ENCODE assay signal across 1 cellular context in the genomic region with DNA sequence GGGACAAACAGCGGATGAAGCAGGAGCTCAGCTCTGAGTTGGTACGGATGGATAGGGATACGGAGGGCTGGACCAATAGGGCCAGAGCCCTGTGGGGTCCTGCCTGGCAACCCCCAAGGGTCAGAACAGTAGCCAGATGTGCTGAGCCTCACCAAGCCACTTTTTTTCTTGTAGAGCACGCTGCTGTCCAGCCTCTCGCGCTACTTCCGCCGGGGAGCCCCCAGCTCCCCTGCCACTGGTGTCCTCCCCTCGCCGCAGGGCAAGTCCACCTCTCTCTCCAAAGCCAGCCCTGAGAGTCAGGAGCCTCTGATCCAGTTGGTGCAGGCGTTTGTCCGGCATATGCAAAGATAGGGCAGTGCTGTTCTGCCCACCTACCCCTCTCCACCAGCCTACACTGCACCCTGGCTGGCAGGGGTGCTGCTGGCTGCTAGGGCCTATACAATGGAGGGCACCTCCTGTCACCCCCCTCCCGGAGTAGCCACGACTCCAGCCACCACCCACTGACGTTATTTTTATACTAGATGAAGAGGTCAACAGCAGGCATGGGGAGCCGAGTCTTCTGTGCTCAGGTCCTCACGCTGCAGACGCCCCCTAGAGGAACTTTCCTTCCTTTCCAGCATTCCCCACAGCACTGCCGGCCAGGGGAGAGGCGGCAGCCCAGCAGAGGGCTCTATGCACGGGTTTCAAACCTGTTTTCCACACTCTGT.
TF ChIP-seq lines count a peak whose summit lies in the region.

No MANE protein-coding gene starts in this region.

TF ChIP-seq in HepG2, 621 proteins besides CTCF, POLR2A, EP300 and RAD21 (continued from another document and continues in another):
- TF ChIP-seq, protein P1, sequence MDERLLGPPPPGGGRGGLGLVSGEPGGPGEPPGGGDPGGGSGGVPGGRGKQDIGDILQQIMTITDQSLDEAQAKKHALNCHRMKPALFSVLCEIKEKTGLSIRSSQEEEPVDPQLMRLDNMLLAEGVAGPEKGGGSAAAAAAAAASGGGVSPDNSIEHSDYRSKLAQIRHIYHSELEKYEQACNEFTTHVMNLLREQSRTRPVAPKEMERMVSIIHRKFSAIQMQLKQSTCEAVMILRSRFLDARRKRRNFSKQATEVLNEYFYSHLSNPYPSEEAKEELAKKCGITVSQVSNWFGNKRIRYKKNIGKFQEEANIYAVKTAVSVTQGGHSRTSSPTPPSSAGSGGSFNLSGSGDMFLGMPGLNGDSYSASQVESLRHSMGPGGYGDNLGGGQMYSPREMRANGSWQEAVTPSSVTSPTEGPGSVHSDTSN (CRISPR knock-in tag; IDR thresholded peaks at IDR 0.05): no peak
- TF ChIP-seq, protein P2, sequence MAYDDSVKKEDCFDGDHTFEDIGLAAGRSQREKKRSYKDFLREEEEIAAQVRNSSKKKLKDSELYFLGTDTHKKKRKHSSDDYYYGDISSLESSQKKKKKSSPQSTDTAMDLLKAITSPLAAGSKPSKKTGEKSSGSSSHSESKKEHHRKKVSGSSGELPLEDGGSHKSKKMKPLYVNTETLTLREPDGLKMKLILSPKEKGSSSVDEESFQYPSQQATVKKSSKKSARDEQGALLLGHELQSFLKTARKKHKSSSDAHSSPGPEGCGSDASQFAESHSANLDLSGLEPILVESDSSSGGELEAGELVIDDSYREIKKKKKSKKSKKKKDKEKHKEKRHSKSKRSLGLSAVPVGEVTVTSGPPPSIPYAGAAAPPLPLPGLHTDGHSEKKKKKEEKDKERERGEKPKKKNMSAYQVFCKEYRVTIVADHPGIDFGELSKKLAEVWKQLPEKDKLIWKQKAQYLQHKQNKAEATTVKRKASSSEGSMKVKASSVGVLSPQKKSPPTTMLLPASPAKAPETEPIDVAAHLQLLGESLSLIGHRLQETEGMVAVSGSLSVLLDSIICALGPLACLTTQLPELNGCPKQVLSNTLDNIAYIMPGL (CRISPR knock-in tag; IDR thresholded peaks at IDR 0.05; ENCODE audit: borderline replicate concordance in 1 of 2, low read depth in 1 of 2): peak; percentile 51 to 65; a peak in 2 of 4 replicates
- TF ChIP-seq BRD4 (CRISPR knock-in tag; IDR thresholded peaks at IDR 0.05) (no peak), DNMT1 (CRISPR knock-in tag; IDR thresholded peaks at IDR 0.05) (no peak), TEAD2 (CRISPR knock-in tag; IDR thresholded peaks at IDR 0.05) (no peak), AGO2 (optimal IDR thresholded peaks at IDR 0.05; ENCODE audit: low read depth, low read length) (peak; percentile 91), TEAD3 (CRISPR knock-in tag; optimal IDR thresholded peaks at IDR 0.05; ENCODE audit: borderline replicate concordance) (peak; percentile 75), TRAFD1 (CRISPR knock-in tag; IDR thresholded peaks at IDR 0.05; ENCODE audit: borderline replicate concordance) (no peak), XRCC5 (optimal IDR thresholded peaks at IDR 0.05; ENCODE audit: low read length) (peak; percentile 92), ARID2 (CRISPR knock-in tag; IDR thresholded peaks at IDR 0.05; ENCODE audit: borderline replicate concordance) (no peak), ZBTB42 (CRISPR knock-in tag; IDR thresholded peaks at IDR 0.05) (no peak), MIER3 (CRISPR knock-in tag; IDR thresholded peaks at IDR 0.05; ENCODE audit: borderline replicate concordance) (0 out of 2 replicates have a peak, but pooled peaks have one; percentile 35), ZNF672 (CRISPR knock-in tag; IDR thresholded peaks at IDR 0.05) (no peak), HOXA7 (CRISPR knock-in tag; IDR thresholded peaks at IDR 0.05) (no peak), HNRNPL (IDR thresholded peaks at IDR 0.05; ENCODE audit: low read depth, low read length) (0 out of 2 replicates have a peak, but pooled peaks have one; percentile 43), ZNF792 (CRISPR knock-in tag; IDR thresholded peaks at IDR 0.05) (no peak), ZMYM3 (CRISPR knock-in tag; IDR thresholded peaks at IDR 0.05) (no peak), TFAP4 (IDR thresholded peaks at IDR 0.05; ENCODE audit: borderline replicate concordance, low read depth) (no peak), FOXA1 (IDR thresholded peaks at IDR 0.05) (no peak), FOXA1 (CRISPR knock-in tag; IDR thresholded peaks at IDR 0.05) (no peak), SMC3 (IDR thresholded peaks at IDR 0.05; ENCODE audit: low read length) (peak; percentile 45), RBM39 (IDR thresholded peaks at IDR 0.05; ENCODE audit: low read depth, low read length, poor library complexity, severe bottlenecking) (no peak), CAMTA2 (CRISPR knock-in tag; IDR thresholded peaks at IDR 0.05; ENCODE audit: borderline replicate concordance) (no peak), RBM22 (optimal IDR thresholded peaks at IDR 0.05; ENCODE audit: low read length) (peak; percentile 34), ZNF580 (CRISPR knock-in tag; IDR thresholded peaks at IDR 0.05; ENCODE audit: borderline replicate concordance, low read depth) (no peak), ZNF230 (CRISPR knock-in tag; IDR thresholded peaks at IDR 0.05) (no peak), ZNF513 (CRISPR knock-in tag; conservative IDR thresholded peaks at IDR 0.05) (no peak), MAFK (conservative IDR thresholded peaks at IDR 0.05 in 1 of 2, IDR thresholded peaks at IDR 0.05 in 1 of 2; ENCODE audit: low read length in 2 of 2) (no peak), ZNF17 (CRISPR knock-in tag; IDR thresholded peaks at IDR 0.05) (no peak), GTF2F1 (IDR thresholded peaks at IDR 0.05; ENCODE audit: low read length) (no peak), POLR2AphosphoS5 (IDR thresholded peaks at IDR 0.05; ENCODE audit: low read depth, low read length) (0 out of 2 replicates have a peak, but pooled peaks have one; percentile 2), ZNF878 (CRISPR knock-in tag; IDR thresholded peaks at IDR 0.05) (no peak)
- TF ChIP-seq, protein P3, sequence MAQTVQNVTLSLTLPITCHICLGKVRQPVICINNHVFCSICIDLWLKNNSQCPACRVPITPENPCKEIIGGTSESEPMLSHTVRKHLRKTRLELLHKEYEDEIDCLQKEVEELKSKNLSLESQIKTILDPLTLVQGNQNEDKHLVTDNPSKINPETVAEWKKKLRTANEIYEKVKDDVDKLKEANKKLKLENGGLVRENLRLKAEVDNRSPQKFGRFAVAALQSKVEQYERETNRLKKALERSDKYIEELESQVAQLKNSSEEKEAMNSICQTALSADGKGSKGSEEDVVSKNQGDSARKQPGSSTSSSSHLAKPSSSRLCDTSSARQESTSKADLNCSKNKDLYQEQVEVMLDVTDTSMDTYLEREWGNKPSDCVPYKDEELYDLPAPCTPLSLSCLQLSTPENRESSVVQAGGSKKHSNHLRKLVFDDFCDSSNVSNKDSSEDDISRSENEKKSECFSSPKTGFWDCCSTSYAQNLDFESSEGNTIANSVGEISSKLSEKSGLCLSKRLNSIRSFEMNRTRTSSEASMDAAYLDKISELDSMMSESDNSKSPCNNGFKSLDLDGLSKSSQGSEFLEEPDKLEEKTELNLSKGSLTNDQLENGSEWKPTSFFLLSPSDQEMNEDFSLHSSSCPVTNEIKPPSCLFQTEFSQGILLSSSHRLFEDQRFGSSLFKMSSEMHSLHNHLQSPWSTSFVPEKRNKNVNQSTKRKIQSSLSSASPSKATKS (CRISPR knock-in tag; IDR thresholded peaks at IDR 0.05): no peak
- TF ChIP-seq, protein P4, sequence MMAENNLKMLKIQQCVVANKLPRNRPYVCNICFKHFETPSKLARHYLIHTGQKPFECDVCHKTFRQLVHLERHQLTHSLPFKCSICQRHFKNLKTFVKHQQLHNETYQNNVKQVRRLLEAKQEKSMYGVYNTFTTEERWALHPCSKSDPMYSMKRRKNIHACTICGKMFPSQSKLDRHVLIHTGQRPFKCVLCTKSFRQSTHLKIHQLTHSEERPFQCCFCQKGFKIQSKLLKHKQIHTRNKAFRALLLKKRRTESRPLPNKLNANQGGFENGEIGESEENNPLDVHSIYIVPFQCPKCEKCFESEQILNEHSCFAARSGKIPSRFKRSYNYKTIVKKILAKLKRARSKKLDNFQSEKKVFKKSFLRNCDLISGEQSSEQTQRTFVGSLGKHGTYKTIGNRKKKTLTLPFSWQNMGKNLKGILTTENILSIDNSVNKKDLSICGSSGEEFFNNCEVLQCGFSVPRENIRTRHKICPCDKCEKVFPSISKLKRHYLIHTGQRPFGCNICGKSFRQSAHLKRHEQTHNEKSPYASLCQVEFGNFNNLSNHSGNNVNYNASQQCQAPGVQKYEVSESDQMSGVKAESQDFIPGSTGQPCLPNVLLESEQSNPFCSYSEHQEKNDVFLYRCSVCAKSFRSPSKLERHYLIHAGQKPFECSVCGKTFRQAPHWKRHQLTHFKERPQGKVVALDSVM (CRISPR knock-in tag; IDR thresholded peaks at IDR 0.05): no peak
- TF ChIP-seq, protein P5, sequence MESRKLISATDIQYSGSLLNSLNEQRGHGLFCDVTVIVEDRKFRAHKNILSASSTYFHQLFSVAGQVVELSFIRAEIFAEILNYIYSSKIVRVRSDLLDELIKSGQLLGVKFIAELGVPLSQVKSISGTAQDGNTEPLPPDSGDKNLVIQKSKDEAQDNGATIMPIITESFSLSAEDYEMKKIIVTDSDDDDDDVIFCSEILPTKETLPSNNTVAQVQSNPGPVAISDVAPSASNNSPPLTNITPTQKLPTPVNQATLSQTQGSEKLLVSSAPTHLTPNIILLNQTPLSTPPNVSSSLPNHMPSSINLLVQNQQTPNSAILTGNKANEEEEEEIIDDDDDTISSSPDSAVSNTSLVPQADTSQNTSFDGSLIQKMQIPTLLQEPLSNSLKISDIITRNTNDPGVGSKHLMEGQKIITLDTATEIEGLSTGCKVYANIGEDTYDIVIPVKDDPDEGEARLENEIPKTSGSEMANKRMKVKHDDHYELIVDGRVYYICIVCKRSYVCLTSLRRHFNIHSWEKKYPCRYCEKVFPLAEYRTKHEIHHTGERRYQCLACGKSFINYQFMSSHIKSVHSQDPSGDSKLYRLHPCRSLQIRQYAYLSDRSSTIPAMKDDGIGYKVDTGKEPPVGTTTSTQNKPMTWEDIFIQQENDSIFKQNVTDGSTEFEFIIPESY (CRISPR knock-in tag; IDR thresholded peaks at IDR 0.05): no peak
- TF ChIP-seq, protein P6, sequence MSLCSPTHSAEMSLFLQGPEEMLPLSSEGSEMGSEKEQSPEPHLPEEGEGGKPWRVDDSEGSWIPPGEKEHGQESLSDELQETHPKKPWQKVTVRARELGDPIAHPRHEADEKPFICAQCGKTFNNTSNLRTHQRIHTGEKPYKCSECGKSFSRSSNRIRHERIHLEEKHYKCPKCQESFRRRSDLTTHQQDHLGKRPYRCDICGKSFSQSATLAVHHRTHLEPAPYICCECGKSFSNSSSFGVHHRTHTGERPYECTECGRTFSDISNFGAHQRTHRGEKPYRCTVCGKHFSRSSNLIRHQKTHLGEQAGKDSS (CRISPR knock-in tag; IDR thresholded peaks at IDR 0.05; ENCODE audit: borderline replicate concordance, low read depth): no peak
- TF ChIP-seq, protein P7, sequence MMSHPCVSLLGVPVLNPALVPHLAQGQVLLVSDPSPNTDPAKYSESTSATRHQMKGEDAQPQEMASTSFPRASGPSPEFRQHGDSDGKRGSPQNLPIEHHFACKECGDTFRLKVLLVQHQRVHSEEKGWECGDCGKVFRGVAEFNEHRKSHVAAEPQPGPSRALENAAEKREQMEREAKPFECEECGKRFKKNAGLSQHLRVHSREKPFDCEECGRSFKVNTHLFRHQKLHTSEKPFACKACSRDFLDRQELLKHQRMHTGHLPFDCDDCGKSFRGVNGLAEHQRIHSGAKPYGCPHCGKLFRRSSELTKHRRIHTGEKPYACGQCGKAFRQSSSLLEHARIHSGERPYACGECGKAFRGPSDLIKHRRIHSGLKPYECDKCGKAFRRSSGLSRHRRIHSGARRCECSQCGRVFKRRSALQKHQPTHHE (CRISPR knock-in tag; IDR thresholded peaks at IDR 0.05; ENCODE audit: borderline replicate concordance): no peak
